ENCODE assay signal across 8 cellular contexts in genomic region chr3:66822059-66823009, GRCh38.
DNase-seq lines count a peak whose midpoint lies in the region; ATAC-seq, FAIRE-seq and TF ChIP-seq lines count a peak whose summit lies in the region.

No MANE protein-coding gene starts in this region.

- peak; percentile 36 to 59; a peak in 3 of 4 replicates for TF ChIP-seq RAD21 in K562 (CRISPR knock-in tag; conservative IDR thresholded peaks at IDR 0.05 in 1 of 2, IDR thresholded peaks at IDR 0.05 in 1 of 2)

- POLR2A ChIA-PET in K562 (lab: Yijun Ruan, JAX): interaction anchor here (0.6 to 0.8 kb wide), 2 partner anchors 63 to 320 kb away, joined by 3 read pairs; no protein-coding TSS in a partner anchor

- no peak overlapping the region for H3K27ac ChIP-seq in K562 (ENCODE audit: extremely low read depth, low read depth, low read length)

- H3K9ac ChIP-seq in K562 (ENCODE audit: insufficient read depth in 1 of 2, low read depth in 2 of 2, low read length in 2 of 2): no peak overlapping the region

- DNase-seq in GM06990 (ENCODE audit: extremely low read depth, insufficient read length) (peak; percentile 20), KBM-7 (peak; percentile 67), T-helper 22 cell (ENCODE audit: low read depth) (peak; percentile 3), K562 (ENCODE audit: extremely low read depth in 1 of 4, low spot score in 3 of 4) (peak; percentile 39 to 68 (median 64)), islet precursor cell (peak; percentile 84), hippocampal formation (lab: John Stamatoyannopoulos, UW) (no peak)
- peak; percentile 78 for DNase-seq in stimulated activated CD4-positive, alpha-beta T cell treated with anti-CD3 and anti-CD28 coated beads, Interleukin-4, amount 100 ng/mL, for 24 hours

- no peak overlapping the region for H3K4me3 ChIP-seq in GM06990 (replicated peaks; ENCODE audit: low read depth, low read length)
- no peak overlapping the region for H3K4me3 ChIP-seq in K562

- H3K36me3 ChIP-seq in GM06990 (ENCODE audit: control insufficient read depth, insufficient read depth, low read length): no peaks in the 10 kb centered on the region
- no peaks in the 10 kb centered on the region for H3K36me3 ChIP-seq in K562 (ENCODE audit: control insufficient read depth, insufficient read depth, low read length)

- H3K4me2 ChIP-seq in K562 (ENCODE audit: insufficient read depth, low read length): no peak overlapping the region

- TF ChIP-seq POLR2A in K562 (conservative IDR thresholded peaks at IDR 0.05): no peak

- H3K9me1 ChIP-seq in K562 (ENCODE audit: control insufficient read depth, insufficient read depth, low read length): no peaks in the 10 kb centered on the region

- no peaks in the 10 kb centered on the region for H3K4me1 ChIP-seq in K562 (replicated peaks in 1 of 2; ENCODE audit: control insufficient read depth in 2 of 2, insufficient read depth in 2 of 2, low read length in 2 of 2)

- WGBS in K562 (ENCODE audit: insufficient coverage, low coverage, missing lambda C conversion rate): 1% methylated on average over 13 of the region's 13 CpGs

- H3K9me3 ChIP-seq in K562 (replicated peaks; ENCODE audit: control insufficient read depth, insufficient read depth, low read depth, low read length): no peaks in the 10 kb centered on the region

- H4K20me1 ChIP-seq in K562 (replicated peaks; ENCODE audit: control insufficient read depth, insufficient read depth, low read length): no peaks in the 10 kb centered on the region

- ATAC-seq in GM21717 (IDR thresholded peaks at IDR 0.05; ENCODE audit: unreplicated experiment) (peak; percentile 89), K562 (peak; percentile 88)

- CTCF ChIA-PET in K562 (lab: Yijun Ruan, JAX; ENCODE audit: low intra/inter-chr PET ratio): interaction anchor here (0.6 to 1.2 kb wide), 2 partner anchors 567 to 568 kb away, joined by 3 to 6 read pairs; no protein-coding TSS in a partner anchor

- no peak overlapping the region for H2AFZ ChIP-seq in K562 (ENCODE audit: low read depth, low read length)

- FAIRE-seq in K562 (lab: Jason Lieb, UNC): peak; percentile 68

- in situ Hi-C loops in KBM-7 (cut with MboI; ENCODE audit: low pct_unique_long_range_greater_than_20kb, low sequenced_read_pairs): loop anchor here (10.0 to 25.0 kb wide), 2 partner anchors 418 to 560 kb away; no protein-coding TSS in a partner anchor
- in situ Hi-C loops in K562 (cut with MboI): loop anchor here (10.0 kb wide), 1 partner anchor 418 kb away; no protein-coding TSS in a partner anchor

- intact Hi-C loops in K562 (cut with micrococcal nuclease): loop anchor here (2.0 to 5.0 kb wide), 2 partner anchors 546 to 570 kb away; no protein-coding TSS in a partner anchor

- H3K79me2 ChIP-seq in K562 (ENCODE audit: control insufficient read depth, insufficient read depth, low read length): no peaks in the 10 kb centered on the region

- no TSS peak for BruUV-seq in K562 (replicated peaks; lab: Mats Ljungman, UMichigan)

- H3K27me3 ChIP-seq in GM06990 (replicated peaks; ENCODE audit: control insufficient read depth, insufficient read depth, low read length): no peaks in the 10 kb centered on the region; the same call in 1 of the 2 replicates
- no peaks in the 10 kb centered on the region for H3K27me3 ChIP-seq in K562 (ENCODE audit: control insufficient read depth in 2 of 2, insufficient read depth in 2 of 2, low read length in 2 of 2)

- TF ChIP-seq EP300 in K562 (IDR thresholded peaks at IDR 0.05; ENCODE audit: low read length): no peak

- TF ChIP-seq CTCF in GM06990 (IDR thresholded peaks at IDR 0.05; ENCODE audit: insufficient read depth, low read length, poor library complexity, severe bottlenecking) (peak; percentile 84), K562 (IDR thresholded peaks at IDR 0.05 in 2 of 3, conservative IDR thresholded peaks at IDR 0.05 in 1 of 3; ENCODE audit: insufficient read depth in 2 of 3, low read depth in 1 of 3, low read length in 3 of 3) (peak; percentile 61 to 68 (median 62))

TF ChIP-seq in K562, 482 proteins besides CTCF, POLR2A, EP300 and RAD21 (continues in another document):
- TF ChIP-seq IRF2 (CRISPR knock-in tag; IDR thresholded peaks at IDR 0.05): no peak
- TF ChIP-seq STAT5B (CRISPR knock-in tag; IDR thresholded peaks at IDR 0.05): no peak
- no peak for TF ChIP-seq CGGBP1 (CRISPR knock-in tag; IDR thresholded peaks at IDR 0.05)
- no peak for TF ChIP-seq RBM17 (IDR thresholded peaks at IDR 0.05; ENCODE audit: borderline replicate concordance, low read depth, low read length)
- TF ChIP-seq SMC3 (conservative IDR thresholded peaks at IDR 0.05; ENCODE audit: insufficient read depth, low read depth, low read length): peak; percentile 60
- TF ChIP-seq DEAF1 (CRISPR knock-in tag; IDR thresholded peaks at IDR 0.05): 0 out of 2 replicates have a peak, but pooled peaks have one; percentile 19
- no peak for TF ChIP-seq FOXA3 (CRISPR knock-in tag; conservative IDR thresholded peaks at IDR 0.05 in 1 of 2, IDR thresholded peaks at IDR 0.05 in 1 of 2)
- no peak for TF ChIP-seq TAL1 (IDR thresholded peaks at IDR 0.05)
- no peak for TF ChIP-seq RBBP5 (IDR thresholded peaks at IDR 0.05; ENCODE audit: borderline replicate concordance, insufficient read depth, low read length, poor library complexity, severe bottlenecking)
- TF ChIP-seq ZBTB40 (IDR thresholded peaks at IDR 0.05): no peak
- no peak for TF ChIP-seq ZBTB40 (CRISPR knock-in tag; IDR thresholded peaks at IDR 0.05)

Comparison
In these comparisons a context has a peak if more than half of its experiments do, and no peak if none do; other contexts are left out.
1. DNase-seq: peak in GM06990 (single experiment), KBM-7 (single experiment), T-helper 22 cell (single experiment), K562 (4 of 4), islet precursor cell (single experiment) and stimulated activated CD4-positive, alpha-beta T cell treated with anti-CD3 and anti-CD28 coated beads, Interleukin-4, amount 100 ng/mL, for 24 hours (single experiment); none in hippocampal formation (0 of 2).